8 cellular contexts compared by ENCODE assay signal in the genomic region with DNA sequence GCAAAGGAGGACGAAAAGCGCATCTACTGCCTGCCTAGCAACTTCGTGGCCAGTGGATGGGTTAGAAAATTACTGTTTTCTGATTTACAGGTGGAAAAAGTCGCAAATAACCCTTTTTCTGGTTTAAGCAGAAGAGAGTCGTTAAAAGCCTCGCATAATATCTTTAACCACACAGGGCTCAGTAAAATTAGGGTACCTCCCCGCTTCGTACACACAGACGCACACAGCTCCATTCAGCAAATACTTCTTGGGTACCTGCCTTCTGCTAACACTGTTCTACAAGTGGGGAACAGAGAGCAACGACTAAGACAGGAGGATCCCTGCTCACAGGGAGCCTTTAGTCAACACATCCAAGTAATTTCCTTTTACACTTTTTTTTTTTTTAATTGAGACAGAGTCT. TPM values are rescaled to one million over a fixed set of nuclear protein-coding genes. Genes with fewer than 3 reads are reported as not detected.
DNase-seq lines count a peak whose midpoint lies in the region; TF ChIP-seq lines count a peak whose summit lies in the region.

No MANE protein-coding gene starts in this region.

- peak overlapping the region; percentile 72 for H3K4me2 ChIP-seq in Loucy (ENCODE audit: low read depth, low read length, poor library complexity, severe bottlenecking)

- H3K27me3 Mint-ChIP-seq in MCF 10A (ENCODE audit: insufficient read depth, unreplicated experiment), result no peaks in the 10 kb centered on the region

- H3K27ac Mint-ChIP-seq in MCF 10A (ENCODE audit: low read depth, unreplicated experiment), result peak overlapping the region; percentile 63

- H3K9me3 ChIP-seq in Loucy (ENCODE audit: insufficient read depth, low read depth, low read length) (no peaks in the 10 kb centered on the region), mononuclear cell (ENCODE audit: low read depth, low read length) (no peaks in the 10 kb centered on the region)

- DNase-seq in GM13977 (ENCODE audit: low spot score) (peak; percentile 30), MCF 10A (ENCODE audit: unreplicated experiment) (peak; percentile 14), CD1c-positive myeloid dendritic cell (ENCODE audit: extremely low spot score) (no peak), retina (no peak), ecto neural progenitor cell (ENCODE audit: low spot score) (no peak)

- H3K9ac ChIP-seq in Loucy (ENCODE audit: low read depth, low read length, poor library complexity, severe bottlenecking), result peak overlapping the region; percentile 84

- H3K27ac ChIP-seq in ACC112 (ENCODE audit: low read depth, low read length), result no peak overlapping the region

- H3K36me3 Mint-ChIP-seq in MCF 10A (ENCODE audit: insufficient read depth, unreplicated experiment), result peaks cover 11% of the 10 kb centered on the region

- no TSS peak for BruUV-seq in MCF 10A (replicated peaks; lab: Mats Ljungman, UMichigan)

- peak overlapping the region; percentile 88 for H2AFZ ChIP-seq in ACC112 (ENCODE audit: low read length, unreplicated experiment)
- peak overlapping the region; percentile 93 for H2AFZ ChIP-seq in Loucy (ENCODE audit: low read length)

- H4K20me1 ChIP-seq in Loucy (ENCODE audit: insufficient read depth, low read length, poor library complexity, severe bottlenecking), result no peaks in the 10 kb centered on the region

- peak overlapping the region; percentile 90 for H3K4me3 ChIP-seq in ACC112 (ENCODE audit: low read depth, low read length)
- H3K4me3 ChIP-seq in Loucy (ENCODE audit: low read length, poor library complexity, severe bottlenecking), result peak overlapping the region; percentile 92
- peak overlapping the region; percentile 81 for H3K4me3 ChIP-seq in mononuclear cell (ENCODE audit: low read length)

- H3K9me2 ChIP-seq in Loucy (replicated peaks; ENCODE audit: low read depth, low read length), result no peaks in the 10 kb centered on the region

- intact Hi-C loops in MCF 10A (cut with micrococcal nuclease), result no loop called here

- TF ChIP-seq CTCF in GM13977 (IDR thresholded peaks at IDR 0.05; ENCODE audit: extremely low read depth, insufficient read depth, missing control alignments) (no peak), Loucy (conservative IDR thresholded peaks at IDR 0.05; ENCODE audit: low read length) (no peak), MCF 10A (IDR thresholded peaks at IDR 0.05; ENCODE audit: unreplicated experiment) (no peak)

- CTCF ChIA-PET in MCF 10A (lab: Yijun Ruan, JAX), result interaction anchor here (0.6 kb wide), 3 partner anchors 43 to 68 kb away, joined by 3 to 4 read pairs (median 3); no protein-coding TSS in a partner anchor

- H3K4me1 ChIP-seq in ACC112 (ENCODE audit: control insufficient read depth, insufficient read depth, low read length, unreplicated experiment) (peaks cover 7% of the 10 kb centered on the region), Loucy (ENCODE audit: insufficient read depth, low read length, poor library complexity, severe bottlenecking) (peaks cover 27% of the 10 kb centered on the region), mononuclear cell (ENCODE audit: insufficient read depth, low read length) (peaks cover 14% of the 10 kb centered on the region)

- peak overlapping the region; percentile 79 for H3K4me3 Mint-ChIP-seq in MCF 10A (ENCODE audit: unreplicated experiment)

- no peaks in the 10 kb centered on the region for H3K9me3 Mint-ChIP-seq in MCF 10A (ENCODE audit: unreplicated experiment)

- in situ Hi-C loops in GM13977 (cut with MboI; ENCODE audit: low pct_unique_long_range_greater_than_20kb, low sequenced_read_pairs, unreplicated experiment), result no loop called here

- H3K79me2 ChIP-seq in ACC112 (ENCODE audit: control insufficient read depth, insufficient read depth, low read length, unreplicated experiment), result no peaks in the 10 kb centered on the region
- peaks cover 16% of the 10 kb centered on the region for H3K79me2 ChIP-seq in Loucy (ENCODE audit: insufficient read depth, low read length)

- no peaks in the 10 kb centered on the region for H3K27me3 ChIP-seq in ACC112 (ENCODE audit: insufficient read depth, low read length)
- H3K27me3 ChIP-seq in Loucy (ENCODE audit: insufficient read depth, low read length, poor library complexity, severe bottlenecking), result no peaks in the 10 kb centered on the region
- no peaks in the 10 kb centered on the region for H3K27me3 ChIP-seq in mononuclear cell (ENCODE audit: insufficient read depth, low read length)

- H3F3A ChIP-seq in Loucy (ENCODE audit: low read depth), result peaks cover 3% of the 10 kb centered on the region; the same call in 1 of the 2 replicates

- peaks cover 12% of the 10 kb centered on the region for H3K4me1 Mint-ChIP-seq in MCF 10A (ENCODE audit: insufficient read depth, unreplicated experiment)

- POLR2A ChIA-PET in MCF 10A (lab: Yijun Ruan, JAX), result interaction anchor here (0.7 to 1.3 kb wide), 4 partner anchors 20 to 82 kb away, joined by 3 to 5 read pairs (median 4); no protein-coding TSS in a partner anchor

- H3K36me3 ChIP-seq in ACC112 (ENCODE audit: insufficient read depth, low read length), result no peaks in the 10 kb centered on the region
- 0 out of 2 replicates have a peak, but pooled peaks cover 5% of the 10 kb centered on the region for H3K36me3 ChIP-seq in Loucy (ENCODE audit: insufficient read depth, low read length)

RNA-seq across cellular contexts. Expression of a gene that starts 0.7 kb away (rescaled TPM):
- total RNA-seq in MCF 10A (2022), result 5.4 and 6.0 TPM in 2 replicates
- 14.5 TPM for total RNA-seq in mononuclear cell

RNA-seq across cellular contexts. Expression of a gene that starts 45.8 kb away (rescaled TPM):
- total RNA-seq in MCF 10A (2022), result not detected in 2 replicates
- not detected for total RNA-seq in mononuclear cell

Comparison
In these comparisons a context has a peak if more than half of its experiments do, and no peak if none do; other contexts are left out.
1. DNase-seq: peak in GM13977 (single experiment) and MCF 10A (single experiment); none in CD1c-positive myeloid dendritic cell (single experiment), retina (single experiment) and ecto neural progenitor cell (single experiment).
2. Peak in every context shown above with its lines, with median percentiles within 50 percentile points of each other: H3K4me3 ChIP-seq.